ENCODE assay signal across 1 cellular context in the genomic region with DNA sequence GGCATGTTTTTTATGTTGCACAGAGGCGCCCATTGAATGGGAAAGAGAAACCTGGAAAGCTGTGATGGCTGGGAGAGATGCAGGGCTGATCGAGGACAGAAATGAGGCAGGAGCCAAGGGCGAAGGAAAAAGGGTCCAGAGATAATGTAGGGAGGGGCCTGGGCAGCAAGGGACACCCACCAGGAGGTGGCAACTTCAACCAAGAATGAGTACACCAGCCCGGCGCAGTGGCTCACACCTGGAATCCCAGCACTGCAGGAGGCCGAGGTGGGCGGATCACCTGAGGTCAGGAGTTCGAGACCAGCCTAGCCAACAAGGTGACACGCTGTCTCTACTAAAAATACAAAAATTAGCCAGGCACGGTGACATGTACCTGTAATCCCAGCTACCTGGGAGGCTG.
TF ChIP-seq lines count a peak whose summit lies in the region.

No MANE protein-coding gene starts in this region.

TF ChIP-seq in SK-N-SH, 30 proteins besides CTCF, POLR2A, EP300 and RAD21 (continued from another document):
- TF ChIP-seq, protein P1, sequence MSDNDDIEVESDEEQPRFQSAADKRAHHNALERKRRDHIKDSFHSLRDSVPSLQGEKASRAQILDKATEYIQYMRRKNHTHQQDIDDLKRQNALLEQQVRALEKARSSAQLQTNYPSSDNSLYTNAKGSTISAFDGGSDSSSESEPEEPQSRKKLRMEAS (IDR thresholded peaks at IDR 0.05; ENCODE audit: low read depth): no peak
- TF ChIP-seq USF2 (IDR thresholded peaks at IDR 0.05; ENCODE audit: borderline replicate concordance, low read depth, low read length) (no peak), SMC3 (IDR thresholded peaks at IDR 0.05; ENCODE audit: low read depth, low read length) (no peak), TAF1 (IDR thresholded peaks at IDR 0.05; ENCODE audit: borderline replicate concordance, low read depth, low read length) (no peak), FOXM1 (IDR thresholded peaks at IDR 0.05; ENCODE audit: low read depth) (no peak), GABPA (IDR thresholded peaks at IDR 0.05; ENCODE audit: low read depth) (no peak)
- TF ChIP-seq, protein P2, sequence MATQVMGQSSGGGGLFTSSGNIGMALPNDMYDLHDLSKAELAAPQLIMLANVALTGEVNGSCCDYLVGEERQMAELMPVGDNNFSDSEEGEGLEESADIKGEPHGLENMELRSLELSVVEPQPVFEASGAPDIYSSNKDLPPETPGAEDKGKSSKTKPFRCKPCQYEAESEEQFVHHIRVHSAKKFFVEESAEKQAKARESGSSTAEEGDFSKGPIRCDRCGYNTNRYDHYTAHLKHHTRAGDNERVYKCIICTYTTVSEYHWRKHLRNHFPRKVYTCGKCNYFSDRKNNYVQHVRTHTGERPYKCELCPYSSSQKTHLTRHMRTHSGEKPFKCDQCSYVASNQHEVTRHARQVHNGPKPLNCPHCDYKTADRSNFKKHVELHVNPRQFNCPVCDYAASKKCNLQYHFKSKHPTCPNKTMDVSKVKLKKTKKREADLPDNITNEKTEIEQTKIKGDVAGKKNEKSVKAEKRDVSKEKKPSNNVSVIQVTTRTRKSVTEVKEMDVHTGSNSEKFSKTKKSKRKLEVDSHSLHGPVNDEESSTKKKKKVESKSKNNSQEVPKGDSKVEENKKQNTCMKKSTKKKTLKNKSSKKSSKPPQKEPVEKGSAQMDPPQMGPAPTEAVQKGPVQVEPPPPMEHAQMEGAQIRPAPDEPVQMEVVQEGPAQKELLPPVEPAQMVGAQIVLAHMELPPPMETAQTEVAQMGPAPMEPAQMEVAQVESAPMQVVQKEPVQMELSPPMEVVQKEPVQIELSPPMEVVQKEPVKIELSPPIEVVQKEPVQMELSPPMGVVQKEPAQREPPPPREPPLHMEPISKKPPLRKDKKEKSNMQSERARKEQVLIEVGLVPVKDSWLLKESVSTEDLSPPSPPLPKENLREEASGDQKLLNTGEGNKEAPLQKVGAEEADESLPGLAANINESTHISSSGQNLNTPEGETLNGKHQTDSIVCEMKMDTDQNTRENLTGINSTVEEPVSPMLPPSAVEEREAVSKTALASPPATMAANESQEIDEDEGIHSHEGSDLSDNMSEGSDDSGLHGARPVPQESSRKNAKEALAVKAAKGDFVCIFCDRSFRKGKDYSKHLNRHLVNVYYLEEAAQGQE (IDR thresholded peaks at IDR 0.05; ENCODE audit: low read depth, low read length): no peak
- TF ChIP-seq, protein P3, sequence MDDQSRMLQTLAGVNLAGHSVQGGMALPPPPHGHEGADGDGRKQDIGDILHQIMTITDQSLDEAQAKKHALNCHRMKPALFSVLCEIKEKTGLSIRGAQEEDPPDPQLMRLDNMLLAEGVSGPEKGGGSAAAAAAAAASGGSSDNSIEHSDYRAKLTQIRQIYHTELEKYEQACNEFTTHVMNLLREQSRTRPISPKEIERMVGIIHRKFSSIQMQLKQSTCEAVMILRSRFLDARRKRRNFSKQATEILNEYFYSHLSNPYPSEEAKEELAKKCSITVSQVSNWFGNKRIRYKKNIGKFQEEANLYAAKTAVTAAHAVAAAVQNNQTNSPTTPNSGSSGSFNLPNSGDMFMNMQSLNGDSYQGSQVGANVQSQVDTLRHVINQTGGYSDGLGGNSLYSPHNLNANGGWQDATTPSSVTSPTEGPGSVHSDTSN (IDR thresholded peaks at IDR 0.05): no peak
